ENCODE assay signal across 7 cellular contexts in genomic region chr1:84077476-84078107, GRCh38.
DNase-seq lines count a peak whose midpoint lies in the region; ATAC-seq and TF ChIP-seq lines count a peak whose summit lies in the region.

No MANE protein-coding gene starts in this region.

- TF ChIP-seq CTCF in brain microvascular endothelial cell (IDR thresholded peaks at IDR 0.05; ENCODE audit: low read depth, low read length, missing control alignments): peak; percentile 7

- H3K9me3 ChIP-seq in iPS-18c (ENCODE audit: control insufficient read depth, insufficient read depth, low read length) (peaks cover 2% of the 10 kb centered on the region), skeletal muscle tissue (ENCODE audit: control insufficient read depth in 3 of 3, low read length in 3 of 3) (no peaks in the 10 kb centered on the region)

- no peaks in the 10 kb centered on the region for H3K27me3 ChIP-seq in brain microvascular endothelial cell (replicated peaks)
- H3K27me3 ChIP-seq in skeletal muscle tissue (ENCODE audit: control insufficient read depth in 3 of 3, insufficient read depth in 3 of 3, low read length in 3 of 3): no peaks in the 10 kb centered on the region

- DNase-seq in NCI-H2029 treated with DMSO at 0.1 percent for 48 hours (lab: John Stamatoyannopoulos, UW): peak; percentile 57
- DNase-seq in UCSD-AML1 (lab: John Stamatoyannopoulos, UW; ENCODE audit: unreplicated experiment): peak; percentile 35
- DNase-seq in brain microvascular endothelial cell: peak; percentile 52

- H3K9ac ChIP-seq in skeletal muscle tissue (ENCODE audit: low read depth in 1 of 3, low read length in 3 of 3): peak overlapping the region; percentile 83 to 88 (median 86)

- H3K27ac ChIP-seq in brain microvascular endothelial cell: peak overlapping the region; percentile 87
- H3K27ac ChIP-seq in skeletal muscle tissue (ENCODE audit: low read depth, low read length): peak overlapping the region; percentile 70

- in situ Hi-C loops in brain microvascular endothelial cell (cut with HindIII; ENCODE audit: low pct_ligation_motif_present, low sequenced_read_pairs): no loop called here

- H3K4me3 ChIP-seq in brain microvascular endothelial cell (ENCODE audit: low read depth, low read length) (peak overlapping the region; percentile 83), iPS-18c (ENCODE audit: insufficient read depth, low read depth, low read length) (peak overlapping the region; percentile 92), skeletal muscle tissue (ENCODE audit: low read length in 3 of 3) (peak overlapping the region; percentile 84 to 95 (median 88))

- no peaks in the 10 kb centered on the region for H3K36me3 ChIP-seq in brain microvascular endothelial cell (replicated peaks)
- H3K36me3 ChIP-seq in skeletal muscle tissue (ENCODE audit: control insufficient read depth in 3 of 3, insufficient read depth in 3 of 3, low read length in 3 of 3): no peaks in the 10 kb centered on the region

- H3K4me1 ChIP-seq in skeletal muscle tissue (ENCODE audit: control insufficient read depth in 3 of 3, insufficient read depth in 3 of 3, low read length in 3 of 3): peaks cover 0 to 12% (median 11%) of the 10 kb centered on the region in 3 donors

- peak; percentile 63 for ATAC-seq in GM18508 (IDR thresholded peaks at IDR 0.05; ENCODE audit: insufficient read depth, unreplicated experiment)
- peak; percentile 91 for ATAC-seq in HG02884 (IDR thresholded peaks at IDR 0.05; ENCODE audit: unreplicated experiment)

Comparison
In these comparisons a context has a peak if more than half of its experiments do, and no peak if none do; other contexts are left out.
1. Peak in every context shown above with its lines: DNase-seq, ATAC-seq, H3K4me3 ChIP-seq and H3K27ac ChIP-seq.